Comparison of ENCODE assay signal across 11 cellular contexts in genomic region chr2:58350484-58350883, GRCh38.
DNase-seq lines count a peak whose midpoint lies in the region; ATAC-seq, FAIRE-seq and TF ChIP-seq lines count a peak whose summit lies in the region.
"Had no signal": no experiment of that assay in that cellular context is flagged by ENCODE, and none has a peak within 500 bp of the region (broad histone marks: within the 10 kb centered on the region; RNA-seq: fewer than 3 reads in every experiment).

No MANE protein-coding gene starts in this region.

- H4K20me1 ChIP-seq in Loucy (ENCODE audit: insufficient read depth, low read length, poor library complexity, severe bottlenecking) = no peaks in the 10 kb centered on the region

- H2AFZ ChIP-seq in Loucy (ENCODE audit: low read length) = no peak overlapping the region

- no peak for TF ChIP-seq CTCF in Loucy (conservative IDR thresholded peaks at IDR 0.05; ENCODE audit: low read length)

- no peaks in the 10 kb centered on the region for H3K9me3 ChIP-seq in Loucy (ENCODE audit: insufficient read depth, low read depth, low read length)
- H3K9me3 ChIP-seq: SJSA1, stomach had no signal

- no peaks in the 10 kb centered on the region for H3K27me3 ChIP-seq in Loucy (ENCODE audit: insufficient read depth, low read length, poor library complexity, severe bottlenecking)
- H3K27me3 ChIP-seq: SJSA1, stomach had no signal

- peak overlapping the region; percentile 17 for H3K4me2 ChIP-seq in Loucy (ENCODE audit: low read depth, low read length, poor library complexity, severe bottlenecking)

- H3K79me2 ChIP-seq in Loucy (ENCODE audit: insufficient read depth, low read length) = no peaks in the 10 kb centered on the region

- no peak for FAIRE-seq in H54 (lab: Jason Lieb, UNC)

- no peaks in the 10 kb centered on the region for H3K9me2 ChIP-seq in Loucy (replicated peaks; ENCODE audit: low read depth, low read length)

- H3F3A ChIP-seq in Loucy (ENCODE audit: low read depth) = no peaks in the 10 kb centered on the region

- peaks cover 19% of the 10 kb centered on the region for H3K4me1 ChIP-seq in Loucy (ENCODE audit: insufficient read depth, low read length, poor library complexity, severe bottlenecking)
- H3K4me1 ChIP-seq: SJSA1, stomach had no signal

- DNase-seq in superior temporal gyrus (ENCODE audit: extremely low spot score) (no peak), cerebellar nuclear complex (lab: John Stamatoyannopoulos, UW) (no peak), H54 (ENCODE audit: insufficient read length, low spot score) (no peak), inferior parietal cortex (ENCODE audit: extremely low spot score) (no peak)
- DNase-seq: erythroblast, stomach had no signal

- H3K9ac ChIP-seq in Loucy (ENCODE audit: low read depth, low read length, poor library complexity, severe bottlenecking) = no peak overlapping the region

- no peak for TF ChIP-seq POLR2A in GM18505 (IDR thresholded peaks at IDR 0.05; ENCODE audit: borderline replicate concordance, extremely low read depth, insufficient read depth, insufficient read length)
- no peak for TF ChIP-seq POLR2A in H54 (IDR thresholded peaks at IDR 0.05; ENCODE audit: low read depth, low read length)

- ATAC-seq in GM18505 (IDR thresholded peaks at IDR 0.05; ENCODE audit: unreplicated experiment) = peak; percentile 93
- peak; percentile 88 for ATAC-seq in GM19463 (IDR thresholded peaks at IDR 0.05; ENCODE audit: unreplicated experiment)
- ATAC-seq in HG02970 (IDR thresholded peaks at IDR 0.05; ENCODE audit: low FRiP score, unreplicated experiment) = peak; percentile 51

- H3K4me3 ChIP-seq in Loucy (ENCODE audit: low read length, poor library complexity, severe bottlenecking) = no peak overlapping the region
- H3K4me3 ChIP-seq: SJSA1, stomach had no signal

- no peaks in the 10 kb centered on the region for H3K36me3 ChIP-seq in Loucy (ENCODE audit: insufficient read depth, low read length)
- H3K36me3 ChIP-seq: SJSA1, stomach had no signal
